In the genomic region with DNA sequence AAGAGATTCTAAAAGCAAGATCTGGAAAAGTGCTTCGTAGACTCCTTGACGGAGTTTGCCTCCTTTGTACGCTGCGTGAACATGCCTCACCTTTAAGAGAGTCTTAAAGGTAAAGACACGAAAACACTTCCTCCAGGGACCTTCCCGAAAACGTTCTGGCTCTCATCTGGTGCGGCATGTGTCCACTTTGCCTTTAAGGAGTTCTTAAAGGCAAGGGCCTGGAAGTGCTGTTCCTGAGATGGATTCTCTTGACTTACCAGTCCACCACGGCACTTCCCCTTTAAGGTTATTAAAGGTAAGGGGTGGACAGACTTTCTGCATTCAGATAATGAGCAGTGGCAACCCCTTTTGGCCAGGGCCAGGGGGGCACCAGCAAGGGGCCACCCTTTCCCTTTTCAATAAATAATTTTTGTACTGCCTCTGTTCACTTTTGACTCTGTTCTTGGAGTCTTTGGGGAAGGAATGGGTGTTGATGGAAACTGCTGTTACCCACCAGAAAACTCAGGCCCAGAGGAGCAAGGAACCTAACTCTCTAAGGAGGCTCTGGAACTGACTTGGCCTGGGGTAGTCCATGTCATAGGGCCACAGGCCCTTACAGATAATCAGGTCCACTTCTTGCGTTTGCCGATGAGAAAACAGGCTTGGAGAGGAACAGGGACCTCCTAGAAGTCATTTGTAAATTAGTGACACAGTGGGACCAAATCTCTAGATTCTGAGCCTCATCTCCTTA, we compare ENCODE assay signal across 6 cellular contexts.
DNase-seq lines count a peak whose midpoint lies in the region; ATAC-seq and TF ChIP-seq lines count a peak whose summit lies in the region.

No MANE protein-coding gene starts in this region.

- H3K27me3 ChIP-seq in rectal smooth muscle tissue (ENCODE audit: control insufficient read depth, insufficient read depth, low read length): no peaks in the 10 kb centered on the region

- peak overlapping the region; percentile 62 for H3K4me3 ChIP-seq in rectal smooth muscle tissue (ENCODE audit: low read length)

- no peaks in the 10 kb centered on the region for H3K4me1 ChIP-seq in rectal smooth muscle tissue (ENCODE audit: control insufficient read depth, insufficient read depth, low read length)

- no peaks in the 10 kb centered on the region for H3K36me3 ChIP-seq in rectal smooth muscle tissue (ENCODE audit: control insufficient read depth, insufficient read depth, low read length)

- no peak overlapping the region for H3K27ac ChIP-seq in rectal smooth muscle tissue (ENCODE audit: low read depth, low read length)

- H3K9ac ChIP-seq in rectal smooth muscle tissue (ENCODE audit: low read length): peak overlapping the region; percentile 16

- DNase-seq in SHP77 treated with DMSO at 0.1 percent for 48 hours (lab: John Stamatoyannopoulos, UW): peak; percentile 92
- peak; percentile 67 to 70 for DNase-seq in erythroblast (lab: John Stamatoyannopoulos, UW)
- no peak for DNase-seq in hippocampal formation (lab: John Stamatoyannopoulos, UW)

- peak; percentile 48 for ATAC-seq in GM18907 (IDR thresholded peaks at IDR 0.05; ENCODE audit: unreplicated experiment)
- ATAC-seq in HG03457 (IDR thresholded peaks at IDR 0.05; ENCODE audit: unreplicated experiment): peak; percentile 33

- no peak for TF ChIP-seq POLR2A in erythroblast (IDR thresholded peaks at IDR 0.05; ENCODE audit: low read length)

Comparison
In these comparisons a context has a peak if more than half of its experiments do, and no peak if none do; other contexts are left out.
1. DNase-seq: peak in SHP77 treated with DMSO at 0.1 percent for 48 hours (single experiment) and erythroblast (2 of 2); none in hippocampal formation (0 of 2).